Comparison of ENCODE assay signal across 1 cellular context in genomic region chr2:113320106-113320505, GRCh38. TPM values are rescaled to one million over a fixed set of nuclear protein-coding genes. Genes with fewer than 3 reads are reported as not detected.
"Had no signal": no experiment of that assay in that cellular context is flagged by ENCODE, and none has a peak within 500 bp of the region (broad histone marks: within the 10 kb centered on the region; RNA-seq: fewer than 3 reads in every experiment).

No MANE protein-coding gene starts in this region.

RNA-seq across cellular contexts. Expression of gene PAX8, which starts 41.4 kb away (rescaled TPM):
- total RNA-seq: SJSA1 had no signal
